8 cellular contexts compared by ENCODE assay signal in the genomic region with DNA sequence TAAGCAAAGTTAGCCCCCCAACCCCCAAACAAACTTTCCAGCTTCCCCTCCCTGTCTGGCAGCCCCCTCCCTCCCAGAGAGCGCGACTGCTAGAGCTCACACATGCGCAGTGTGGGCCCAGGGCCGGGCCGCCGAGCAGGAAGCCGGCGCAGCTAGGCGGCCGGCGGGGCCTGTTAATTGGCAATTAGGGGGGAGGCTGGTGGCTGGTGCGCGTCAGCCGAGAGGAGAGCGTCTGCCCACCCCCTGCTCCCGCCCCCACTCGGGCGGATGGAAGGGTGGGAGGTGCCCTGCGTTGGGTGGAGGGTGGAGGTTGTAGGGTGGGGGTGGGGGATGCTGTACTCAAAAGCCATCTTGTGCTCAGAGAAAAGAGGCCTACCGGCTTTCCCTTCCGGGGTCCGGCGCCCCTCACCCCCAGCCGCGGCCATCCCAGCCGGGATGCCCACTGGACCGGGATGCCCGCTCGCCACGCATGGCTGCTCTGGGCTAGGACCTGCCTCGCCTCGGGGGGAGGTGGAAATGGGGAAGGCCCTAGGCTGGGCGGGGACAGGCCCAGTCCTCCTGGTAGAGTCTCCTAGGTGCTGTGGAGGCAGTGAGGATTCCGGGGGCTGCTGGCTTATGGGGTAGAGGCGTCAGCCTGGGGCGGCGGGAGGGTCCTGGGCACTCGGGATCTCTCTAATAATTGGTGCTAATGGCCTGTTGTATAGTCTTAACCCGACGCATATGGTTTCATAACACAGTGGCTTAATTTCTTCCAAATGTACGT. TPM values are rescaled to one million over a fixed set of nuclear protein-coding genes. Genes with fewer than 3 reads are reported as not detected.
DNase-seq lines count a peak whose midpoint lies in the region; ATAC-seq and TF ChIP-seq lines count a peak whose summit lies in the region.

No MANE protein-coding gene starts in this region.

- H3K79me2 ChIP-seq in ACC112 (ENCODE audit: control insufficient read depth, insufficient read depth, low read length, unreplicated experiment) = no peaks in the 10 kb centered on the region

- peak overlapping the region; percentile 87 for H3K4me3 ChIP-seq in ACC112 (ENCODE audit: low read depth, low read length)
- peak overlapping the region; percentile 71 for H3K4me3 ChIP-seq in coronary artery
- H3K4me3 ChIP-seq in lower leg skin (ENCODE audit: low read depth, poor library complexity, severe bottlenecking) = peak overlapping the region; percentile 42

- ATAC-seq in HG03064 (IDR thresholded peaks at IDR 0.05; ENCODE audit: low read depth, unreplicated experiment) = peak; percentile 65

- TF ChIP-seq POLR2A in GM18526 (IDR thresholded peaks at IDR 0.05; ENCODE audit: extremely low read depth, insufficient read length) = peak; percentile 50
- TF ChIP-seq POLR2A in lower leg skin (IDR thresholded peaks at IDR 0.05) = peak in 1 of 2 donors; percentile 30

- intact Hi-C loops in lower leg skin (cut with DNase I; ENCODE audit: low total_unique reads) = no loop called here

- no peak for TF ChIP-seq CTCF in coronary artery (IDR thresholded peaks at IDR 0.05)
- TF ChIP-seq CTCF in lower leg skin (IDR thresholded peaks at IDR 0.05) = no peak

- no peaks in the 10 kb centered on the region for H3K27me3 ChIP-seq in ACC112 (ENCODE audit: insufficient read depth, low read length)

- peak overlapping the region; percentile 54 for H3K27ac ChIP-seq in ACC112 (ENCODE audit: low read depth, low read length)
- peak overlapping the region in 1 of 2 donors; percentile 1 for H3K27ac ChIP-seq in coronary artery

- H2AFZ ChIP-seq in ACC112 (ENCODE audit: low read length, unreplicated experiment) = peak overlapping the region; percentile 79

- H3K36me3 ChIP-seq in ACC112 (ENCODE audit: insufficient read depth, low read length) = no peaks in the 10 kb centered on the region

- DNase-seq in NCI-H2196 treated with DMSO at 0.1 percent for 48 hours (lab: John Stamatoyannopoulos, UW; ENCODE audit: unreplicated experiment) = peak; percentile 96
- DNase-seq in activated CD4-positive, alpha-beta T cell treated with anti-CD3 and anti-CD28 coated beads for 1 hour = peak; percentile 60
- DNase-seq in coronary artery (ENCODE audit: low spot score) = no peak
- peak; percentile 90 to 98 for DNase-seq in lower leg skin (ENCODE audit: low spot score in 2 of 2)
- DNase-seq in stimulated activated CD4-positive, alpha-beta T cell treated with anti-CD3 and anti-CD28 coated beads, TNF-alpha, amount 100 ng/mL, for 4 hours (ENCODE audit: low read depth in 3 of 3) = peak; percentile 46 to 61 (median 55)

- peaks cover 30% of the 10 kb centered on the region for H3K4me1 ChIP-seq in ACC112 (ENCODE audit: control insufficient read depth, insufficient read depth, low read length, unreplicated experiment)

- WGBS in lower leg skin, 2 donors = 2 to 5% methylated on average over 14 to 40 of the region's 41 CpGs

RNA-seq across cellular contexts. Expression of gene HOXC8, which starts 9.2 kb away (rescaled TPM):
- total RNA-seq in lower leg skin = 1 to 10 TPM; 1.0 to 2.2 (median 1.5) TPM

RNA-seq across cellular contexts. Expression of gene HOXC6, which starts 10.2 kb away (rescaled TPM):
- total RNA-seq in lower leg skin = 1 to 10 TPM; 2.6 to 6.3 (median 3.7) TPM

RNA-seq across cellular contexts. Expression of gene HOXC5, which starts 14.8 kb away (rescaled TPM):
- 1 to 10 TPM in 1 of 4 donors, under 1 TPM in 2, not detected in 1; 0.58 to 2.2 (median 0.97) TPM for total RNA-seq in lower leg skin

RNA-seq across cellular contexts. Expression of gene HOXC9, which starts 18.1 kb away (rescaled TPM):
- 10 to 100 TPM in 3 of 4 donors, 1 to 10 TPM in 1; 9.6 to 16.8 (median 11.7) TPM for total RNA-seq in lower leg skin

RNA-seq across cellular contexts. Expression of gene HOXC10, which starts 33.1 kb away (rescaled TPM):
- total RNA-seq in lower leg skin = 10 to 100 TPM; 14.2 to 35.9 (median 23.4) TPM
